8 cellular contexts compared by ENCODE assay signal in genomic region chr13:36420437-36420891, GRCh38. TPM values are rescaled to one million over a fixed set of nuclear protein-coding genes. Genes with fewer than 3 reads are reported as not detected.
DNase-seq lines count a peak whose midpoint lies in the region; ATAC-seq, FAIRE-seq and TF ChIP-seq lines count a peak whose summit lies in the region.

No MANE protein-coding gene starts in this region.

- WGBS in ovary, 3 donors: 22 to 27% (median 24%) methylated on average over 6 of the region's 6 CpGs

- no peaks in the 10 kb centered on the region for H3K36me3 Mint-ChIP-seq in activated T-helper 17 cell treated with anti-CD3 and anti-CD28 coated beads, Interleukin-2, amount 50 U/mL, for 72 hours (ENCODE audit: low read depth)

- no peaks in the 10 kb centered on the region for H3K79me2 ChIP-seq in Loucy (ENCODE audit: insufficient read depth, low read length)

- no peak overlapping the region for H3K27ac ChIP-seq in RWPE2 (ENCODE audit: poor library complexity, severe bottlenecking)
- no peak overlapping the region for H3K27ac ChIP-seq in foreskin keratinocyte
- H3K27ac ChIP-seq in ovary: no peak overlapping the region
- H3K27ac ChIP-seq in vagina: no peak overlapping the region

- peak overlapping the region; percentile 33 for H3K9ac ChIP-seq in Loucy (ENCODE audit: low read depth, low read length, poor library complexity, severe bottlenecking)

- no peaks in the 10 kb centered on the region for H3F3A ChIP-seq in Loucy (ENCODE audit: low read depth)

- peak overlapping the region; percentile 71 for H2AFZ ChIP-seq in Loucy (ENCODE audit: low read length)

- no peaks in the 10 kb centered on the region for H3K27me3 ChIP-seq in Loucy (ENCODE audit: insufficient read depth, low read length, poor library complexity, severe bottlenecking)
- no peaks in the 10 kb centered on the region for H3K27me3 ChIP-seq in RWPE2 (ENCODE audit: insufficient read depth, poor library complexity, severe bottlenecking)
- H3K27me3 ChIP-seq in foreskin keratinocyte: peaks cover 4% of the 10 kb centered on the region
- H3K27me3 ChIP-seq in ovary: no peaks in the 10 kb centered on the region
- H3K27me3 ChIP-seq in vagina: no peaks in the 10 kb centered on the region

- peak overlapping the region; percentile 44 for H3K27ac Mint-ChIP-seq in activated T-helper 17 cell treated with anti-CD3 and anti-CD28 coated beads, Interleukin-2, amount 50 U/mL, for 72 hours

- H3K4me3 ChIP-seq in Loucy (ENCODE audit: low read length, poor library complexity, severe bottlenecking) (no peak overlapping the region), RWPE2 (ENCODE audit: severe bottlenecking) (no peak overlapping the region), ovary (no peak overlapping the region), vagina (no peak overlapping the region)

- TF ChIP-seq CTCF in Loucy (conservative IDR thresholded peaks at IDR 0.05; ENCODE audit: low read length) (peak; percentile 95), RWPE2 (IDR thresholded peaks at IDR 0.05; ENCODE audit: poor library complexity, severe bottlenecking) (peak; percentile 92), foreskin keratinocyte (conservative IDR thresholded peaks at IDR 0.05) (peak; percentile 89), ovary (IDR thresholded peaks at IDR 0.05) (peak; percentile 42 to 47 (median 43)), vagina (IDR thresholded peaks at IDR 0.05) (peak; percentile 65 to 83 (median 82))

- no peaks in the 10 kb centered on the region for H3K9me2 ChIP-seq in Loucy (replicated peaks; ENCODE audit: low read depth, low read length)

- H3K4me1 ChIP-seq in Loucy (ENCODE audit: insufficient read depth, low read length, poor library complexity, severe bottlenecking) (peaks cover 37% of the 10 kb centered on the region), RWPE2 (ENCODE audit: insufficient read depth, poor library complexity, severe bottlenecking) (peaks cover 8% of the 10 kb centered on the region), foreskin keratinocyte (peaks cover 7% of the 10 kb centered on the region), ovary (ENCODE audit: insufficient read depth) (peaks cover 2% of the 10 kb centered on the region), vagina (no peaks in the 10 kb centered on the region)

- peaks cover 48% of the 10 kb centered on the region for H3K27me3 Mint-ChIP-seq in activated T-helper 17 cell treated with anti-CD3 and anti-CD28 coated beads, Interleukin-2, amount 50 U/mL, for 72 hours

- peak overlapping the region; percentile 45 for H3K4me2 ChIP-seq in Loucy (ENCODE audit: low read depth, low read length, poor library complexity, severe bottlenecking)

- DNase-seq in GM04503 (ENCODE audit: low read depth): peak; percentile 11
- DNase-seq in H54 (ENCODE audit: insufficient read length, low spot score): no peak
- DNase-seq in RWPE2 (ENCODE audit: low spot score): no peak
- DNase-seq in foreskin keratinocyte: peak in 1 of 2 donors; percentile 58
- DNase-seq in ovary: peak; percentile 31 to 69 (median 68)
- DNase-seq in vagina (ENCODE audit: extremely low spot score in 2 of 2): no peak

- peak; percentile 82 for ATAC-seq in RWPE2 (ENCODE audit: low read depth)
- ATAC-seq in activated T-helper 17 cell treated with anti-CD3 and anti-CD28 coated beads, Interleukin-2, amount 50 U/mL, for 72 hours (replicated peaks): peak; percentile 64
- ATAC-seq in foreskin keratinocyte: peak; percentile 87

- TF ChIP-seq EP300 in ovary (IDR thresholded peaks at IDR 0.05): no peak

- intact Hi-C loops in ovary (cut with DNase I) (no loop called here), vagina (cut with DNase I) (loop anchor here (10.0 kb wide), 1 partner anchor 314 kb away; no protein-coding TSS in a partner anchor)

- TF ChIP-seq POLR2A in H54 (IDR thresholded peaks at IDR 0.05; ENCODE audit: low read depth, low read length) (no peak), ovary (IDR thresholded peaks at IDR 0.05) (no peak), vagina (IDR thresholded peaks at IDR 0.05) (no peak)

- no peaks in the 10 kb centered on the region for H3K9me3 ChIP-seq in Loucy (ENCODE audit: insufficient read depth, low read depth, low read length)
- H3K9me3 ChIP-seq in RWPE2 (ENCODE audit: severe bottlenecking): peaks cover 1% of the 10 kb centered on the region
- peaks cover 0 to 3% of the 10 kb centered on the region in 2 donors for H3K9me3 ChIP-seq in ovary
- H3K9me3 ChIP-seq in vagina: no peaks in the 10 kb centered on the region

- peaks cover 9% of the 10 kb centered on the region for H3K4me1 Mint-ChIP-seq in activated T-helper 17 cell treated with anti-CD3 and anti-CD28 coated beads, Interleukin-2, amount 50 U/mL, for 72 hours

- FAIRE-seq in H54 (lab: Jason Lieb, UNC): peak; percentile 64

- H3K9me3 Mint-ChIP-seq in activated T-helper 17 cell treated with anti-CD3 and anti-CD28 coated beads, Interleukin-2, amount 50 U/mL, for 72 hours: no peaks in the 10 kb centered on the region

- no peak overlapping the region for H3K4me3 Mint-ChIP-seq in activated T-helper 17 cell treated with anti-CD3 and anti-CD28 coated beads, Interleukin-2, amount 50 U/mL, for 72 hours

- H3K36me3 ChIP-seq in Loucy (ENCODE audit: insufficient read depth, low read length): no peaks in the 10 kb centered on the region
- no peaks in the 10 kb centered on the region for H3K36me3 ChIP-seq in RWPE2 (ENCODE audit: low read depth)
- H3K36me3 ChIP-seq in ovary: no peaks in the 10 kb centered on the region
- no peaks in the 10 kb centered on the region for H3K36me3 ChIP-seq in vagina

- H4K20me1 ChIP-seq in Loucy (ENCODE audit: insufficient read depth, low read length, poor library complexity, severe bottlenecking): no peaks in the 10 kb centered on the region

RNA-seq across cellular contexts. Expression of gene CCNA1, which starts 11.8 kb away (rescaled TPM):
- under 1 TPM; 0.34 to 0.76 TPM for total RNA-seq in activated T-helper 17 cell treated with anti-CD3 and anti-CD28 coated beads, Interleukin-2, amount 50 U/mL, for 72 hours
- not detected in 2 replicates for total RNA-seq in foreskin keratinocyte
- 0.02 TPM in 1 of 2 replicates, not detected in the other for polyA plus RNA-seq in foreskin keratinocyte
- total RNA-seq in ovary: 10 to 100 TPM in 1 of 7 donors, 1 to 10 TPM in 2, under 1 TPM in 2, not detected in 2; 0.24 to 12.5 (median 1.6) TPM
- polyA plus RNA-seq in ovary: 1 to 10 TPM in 1 of 2 donors, under 1 TPM in 1; 0.13 to 1.1 TPM
- not detected for total RNA-seq in vagina

Comparison
In these comparisons a context has a peak if more than half of its experiments do, and no peak if none do; other contexts are left out.
1. DNase-seq: peak in GM04503 (single experiment) and ovary (5 of 5); none in H54 (single experiment), RWPE2 (single experiment) and vagina (0 of 2).
2. CTCF ChIP-seq: peak in every context shown above with its lines; median percentile 95 in Loucy; 92 in RWPE2; 89 in foreskin keratinocyte; 82 in vagina; 43 in ovary.
3. Peak in every context shown above with its lines, with median percentiles within 50 percentile points of each other: ATAC-seq.